Comparison of ENCODE assay signal across 23 cellular contexts in genomic region chr3:181886676-181887075, GRCh38.
"Had no signal": no experiment of that assay in that cellular context is flagged by ENCODE, and none has a peak within 500 bp of the region (broad histone marks: within the 10 kb centered on the region; RNA-seq: fewer than 3 reads in every experiment).

No MANE protein-coding gene starts in this region.

- ATAC-seq: activated CD4-positive, alpha-beta T cell treated with anti-CD3 and anti-CD28 coated beads for 36 hours; T-helper 17 cell had no signal

- H3K27ac ChIP-seq: brain microvascular endothelial cell had no signal

- H3K27me3 ChIP-seq: brain microvascular endothelial cell had no signal

- FAIRE-seq: RCC 7860 had no signal

- H3K36me3 ChIP-seq: brain microvascular endothelial cell had no signal

- DNase-seq: activated CD4-positive, alpha-beta memory T cell treated with anti-CD3 and anti-CD28 coated beads, Interleukin-2, amount 10 ng/mL, durations not matched to agents 7 days and 5 days; activated CD4-positive, alpha-beta T cell treated with anti-CD3 and anti-CD28 coated beads for 36 hours; activated CD4-positive, alpha-beta T cell treated with anti-CD3 and anti-CD28 coated beads, Interleukin-2, amount 50 U/mL, for 1 hour; activated gamma-delta T cell treated with Interleukin-2 at 50 U/mL for 16 hours; activated naive CD4-positive, alpha-beta T cell treated with anti-CD3 and anti-CD28 coated beads, Interleukin-2, amount 10 ng/mL, durations not matched to agents 7 days and 5 days; activated naive CD8-positive, alpha-beta T cell treated with anti-CD3 and anti-CD28 coated beads for 36 hours; activated T-cell treated with anti-CD3 and anti-CD28 coated beads for 4 hours; activated T-cell treated with anti-CD3 and anti-CD28 coated beads, Interleukin-2, amount 50 U/mL, for 48 hours; brain microvascular endothelial cell; cerebellar nuclear complex; MM.1S; NCI-H1105; NCI-H1436; NCI-H187; NCI-H2081 treated with DMSO at 0.1 percent for 48 hours; NCI-H446; NCI-H524; NCI-H774; NK-92 treated with Interleukin-12 subunit alpha and Interleukin-12 subunit beta, amount 100 ng/mL, for 24 hours; SIG-M5; T-helper 17 cell; T-helper 9 cell had no signal
